Comparison of ENCODE assay signal across 19 cellular contexts in the genomic region with DNA sequence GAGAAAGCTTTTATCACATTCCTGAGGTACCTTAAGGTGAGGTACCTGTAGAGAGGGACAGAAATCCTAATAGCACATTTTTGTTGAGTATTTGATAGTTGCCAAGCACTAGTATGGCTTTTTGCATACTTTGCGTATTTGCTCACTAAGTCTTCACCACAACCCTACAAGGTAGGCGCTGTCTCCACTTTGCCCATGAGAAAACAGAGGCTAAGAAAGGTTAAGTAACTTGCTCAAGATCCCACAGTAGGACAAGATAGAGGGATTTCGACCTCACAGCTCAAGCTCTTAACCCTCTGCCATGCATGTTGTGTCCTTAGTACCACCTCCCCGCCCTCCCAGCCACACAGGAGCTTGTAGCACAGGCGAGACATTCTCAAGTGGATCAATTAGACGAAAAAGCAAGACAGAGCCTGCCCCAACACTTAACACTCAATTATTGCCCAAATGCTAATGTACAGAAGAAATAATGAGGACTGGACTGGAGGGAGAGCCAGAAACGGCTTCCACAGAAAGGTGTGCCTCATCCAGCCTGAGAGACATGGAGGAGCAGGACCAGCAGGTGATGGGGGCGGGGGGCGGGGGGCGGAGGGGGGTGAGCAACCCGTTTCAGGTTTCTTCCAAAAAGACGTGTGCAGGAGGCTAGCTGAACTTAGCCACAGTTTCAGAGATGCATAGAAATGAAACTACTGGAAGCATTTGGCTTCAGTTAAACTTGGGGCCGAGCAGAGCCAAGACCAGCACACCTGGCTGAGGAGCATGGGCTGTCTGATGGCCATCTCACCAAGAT. TPM values are rescaled to one million over a fixed set of nuclear protein-coding genes. Genes with fewer than 3 reads are reported as not detected.
DNase-seq lines count a peak whose midpoint lies in the region; ATAC-seq, FAIRE-seq and TF ChIP-seq lines count a peak whose summit lies in the region.
"Had no signal": no experiment of that assay in that cellular context is flagged by ENCODE, and none has a peak within 500 bp of the region (broad histone marks: within the 10 kb centered on the region; RNA-seq: fewer than 3 reads in every experiment).

No MANE protein-coding gene starts in this region.

- TF ChIP-seq CTCF in keratinocyte (optimal IDR thresholded peaks at IDR 0.05 in 1 of 3, IDR thresholded peaks at IDR 0.05 in 1 of 3, conservative IDR thresholded peaks at IDR 0.05 in 1 of 3; ENCODE audit: extremely low read depth in 1 of 3, insufficient read depth in 2 of 3, low read length in 3 of 3) (no peak), dorsolateral prefrontal cortex (IDR thresholded peaks at IDR 0.05 in 54 of 56, conservative IDR thresholded peaks at IDR 0.05 in 2 of 56; ENCODE audit: low read depth in 1 of 56, partially characterized antibody in 56 of 56) (no peak)

- H3K27me3 ChIP-seq in SJSA1 (replicated peaks) (no peaks in the 10 kb centered on the region), keratinocyte (ENCODE audit: control insufficient read depth, extremely low read depth, insufficient read depth, low read length) (no peaks in the 10 kb centered on the region), dorsolateral prefrontal cortex (no peaks in the 10 kb centered on the region)
- H3K27me3 ChIP-seq: hepatocyte had no signal

- no peaks in the 10 kb centered on the region for H4K20me1 ChIP-seq in keratinocyte (ENCODE audit: control insufficient read depth, extremely low read depth, insufficient read depth, low read length)

- intact Hi-C loops in dorsolateral prefrontal cortex (cut with DNase I), result no loop called here

- H3K4me1 ChIP-seq in SJSA1 (replicated peaks), result peaks cover 23% of the 10 kb centered on the region
- peaks cover 57% of the 10 kb centered on the region for H3K4me1 ChIP-seq in keratinocyte (ENCODE audit: control insufficient read depth, extremely low read depth, insufficient read depth, low read length)

- no peaks in the 10 kb centered on the region for H3K36me3 ChIP-seq in SJSA1
- no peaks in the 10 kb centered on the region for H3K36me3 ChIP-seq in keratinocyte (ENCODE audit: control insufficient read depth in 2 of 2, extremely low read depth in 1 of 2, insufficient read depth in 2 of 2, low read length in 2 of 2)

- H3K9me3 ChIP-seq in SJSA1 (replicated peaks) (no peaks in the 10 kb centered on the region), keratinocyte (ENCODE audit: control insufficient read depth, low read depth, low read length) (no peaks in the 10 kb centered on the region)

- DNase-seq in DMS79 (lab: John Stamatoyannopoulos, UW) (peak; percentile 95), NCI-H1417 (lab: John Stamatoyannopoulos, UW) (peak; percentile 61 to 93 (median 74)), SJSA1 (ENCODE audit: low read depth in 1 of 2, low spot score in 2 of 2) (no peak), keratinocyte (ENCODE audit: low read depth, low spot score) (no peak), dorsolateral prefrontal cortex (no peak), GM12891 (ENCODE audit: insufficient read length, low spot score) (no peak)
- DNase-seq in stimulated activated CD4-positive, alpha-beta T cell treated with anti-CD3 and anti-CD28 coated beads, Interleukin-2, amount 100 ng/mL, for 24 hours, result no peak
- DNase-seq: activated CD8-positive, alpha-beta memory T cell treated with anti-CD3 and anti-CD28 coated beads for 24 hours; CD4-positive, alpha-beta T cell; erythroblast; GF-D8; naive thymus-derived CD8-positive, alpha-beta T cell; NCI-H510A treated with DMSO at 0.1 percent for 48 hours; right cardiac atrium had no signal

- peak overlapping the region; percentile 66 for H3K27ac ChIP-seq in SJSA1
- peak overlapping the region; percentile 98 for H3K27ac ChIP-seq in keratinocyte (ENCODE audit: control insufficient read depth, insufficient read depth, low read length)
- no peak overlapping the region for H3K27ac ChIP-seq in dorsolateral prefrontal cortex
- H3K27ac ChIP-seq: hepatocyte, HL-60 had no signal

- no peak for TF ChIP-seq POLR2A in GM12891 (IDR thresholded peaks at IDR 0.05; ENCODE audit: low read depth, low read length)

- H3K4me2 ChIP-seq in keratinocyte (ENCODE audit: control insufficient read depth, extremely low read depth, insufficient read depth, low read depth, low read length), result peak overlapping the region; percentile 68
- H3K4me2 ChIP-seq: GM23338, hepatocyte had no signal

- dilution Hi-C loops in keratinocyte (cut with MboI; ENCODE audit: extremely low pct_ligation_motif_present, low sequenced_read_pairs), result no loop called here

- ATAC-seq in HG03378 (IDR thresholded peaks at IDR 0.05; ENCODE audit: unreplicated experiment), result no peak
- ATAC-seq: GM23338; naive thymus-derived CD8-positive, alpha-beta T cell had no signal

- H3K79me2 ChIP-seq in keratinocyte (ENCODE audit: control insufficient read depth, insufficient read depth, low read length), result peaks cover 4% of the 10 kb centered on the region
- H3K79me2 ChIP-seq: hepatocyte had no signal

- H3K4me3 ChIP-seq in SJSA1 (no peak overlapping the region), keratinocyte (ENCODE audit: control insufficient read depth in 2 of 3, extremely low read depth in 1 of 3, insufficient read depth in 2 of 3, low read depth in 1 of 3, low read length in 3 of 3) (peak overlapping the region; percentile 1 to 53 (median 50)), dorsolateral prefrontal cortex (no peak overlapping the region)
- H3K4me3 ChIP-seq: GM23338, hepatocyte had no signal

- peak; percentile 67 for FAIRE-seq in keratinocyte (lab: Jason Lieb, UNC)
- FAIRE-seq in GM12891 (lab: Jason Lieb, UNC), result no peak
- FAIRE-seq: GM18507 had no signal

- H3K9ac ChIP-seq in keratinocyte (ENCODE audit: control insufficient read depth, extremely low read depth, insufficient read depth, low read length), result peak overlapping the region; percentile 78

- H2AFZ ChIP-seq in keratinocyte (ENCODE audit: control insufficient read depth, low read length), result no peak overlapping the region
- H2AFZ ChIP-seq: GM23338, hepatocyte had no signal

- H3K9me1 ChIP-seq in keratinocyte (ENCODE audit: control insufficient read depth, extremely low read depth, insufficient read depth, low read length), result no peaks in the 10 kb centered on the region

TF ChIP-seq in GM12891, 5 proteins besides CTCF, POLR2A, EP300 and RAD21:
- no peak for TF ChIP-seq PAX5 (IDR thresholded peaks at IDR 0.05; ENCODE audit: insufficient read depth, low read length, severe bottlenecking)
- TF ChIP-seq POLR2AphosphoS5 (IDR thresholded peaks at IDR 0.05; ENCODE audit: low read depth, low read length), result no peak
- TF ChIP-seq POU2F2 (IDR thresholded peaks at IDR 0.05; ENCODE audit: low read depth, low read length), result no peak

RNA-seq across cellular contexts. Expression of gene CD44, which starts 26.7 kb away (rescaled TPM):
- total RNA-seq in SJSA1 (2014; rRNA removed; shearing (Covaris generic)), result 102 and 121 TPM in 2 replicates
- 1,621 to 2,271 TPM (median 2,038 TPM) in 3 replicates for polyA plus RNA-seq in keratinocyte
- 1,899 TPM for polyA plus RNA-seq in keratinocyte (2011; ENCODE audit: low read depth)
- 704 and 1,157 TPM in 2 replicates for polyA plus RNA-seq in keratinocyte (2011; cell fraction: cytosol; rRNA removed)
- polyA plus RNA-seq in keratinocyte (2011; cell fraction: nucleus; rRNA removed), result 3,164 and 3,631 TPM in 2 replicates
- polyA plus RNA-seq in keratinocyte (2012; ENCODE audit: low replicate concordance), result 637 and 1,345 TPM in 2 replicates
- 1,693 to 2,971 TPM (median 2,836 TPM) in 3 replicates for polyA minus RNA-seq in keratinocyte
- polyA minus RNA-seq in keratinocyte (2011; cell fraction: cytosol; rRNA and poly(A)+ RNA removed), result 1,343 TPM
- polyA minus RNA-seq in keratinocyte (2011; cell fraction: nucleus; rRNA and poly(A)+ RNA removed), result 2,671 and 5,354 TPM in 2 replicates
- 100 to 1,000 TPM in 29 of 120 experiments, 10 to 100 TPM in 87, 1 to 10 TPM in 4; 6.5 to 291 (median 54.5) TPM for total RNA-seq in dorsolateral prefrontal cortex
- polyA plus RNA-seq in GM12891 (2012; ENCODE audit: low read depth, missing spikeins), result 726 TPM

Comparison
In these comparisons a context has a peak if more than half of its experiments do, and no peak if none do; other contexts are left out.
1. DNase-seq: peak in DMS79 (single experiment) and NCI-H1417 (3 of 3); none in SJSA1 (0 of 2), keratinocyte (single experiment), dorsolateral prefrontal cortex (0 of 10), GM12891 (single experiment) and stimulated activated CD4-positive, alpha-beta T cell treated with anti-CD3 and anti-CD28 coated beads, Interleukin-2, amount 100 ng/mL, for 24 hours (0 of 2).
2. H3K27ac ChIP-seq: peak in SJSA1 (single experiment) and keratinocyte (single experiment); none in dorsolateral prefrontal cortex (0 of 59).
3. H3K4me3 ChIP-seq: peak in keratinocyte (3 of 3); none in SJSA1 (single experiment) and dorsolateral prefrontal cortex (0 of 59).